Comparison of ENCODE assay signal across 27 cellular contexts in genomic region chr5:135134686-135135381, GRCh38.
DNase-seq lines count a peak whose midpoint lies in the region; ATAC-seq and TF ChIP-seq lines count a peak whose summit lies in the region.
"Had no signal": no experiment of that assay in that cellular context is flagged by ENCODE, and none has a peak within 500 bp of the region (broad histone marks: within the 10 kb centered on the region; RNA-seq: fewer than 3 reads in every experiment).

No MANE protein-coding gene starts in this region.

- no peaks in the 10 kb centered on the region for H4K20me1 ChIP-seq in PC-9 (ENCODE audit: insufficient read depth)

- H3K36me3 ChIP-seq in PC-9 (ENCODE audit: low read depth) = no peaks in the 10 kb centered on the region
- H3K36me3 ChIP-seq: adrenal gland, tibial artery had no signal

- no peaks in the 10 kb centered on the region for H3K27me3 ChIP-seq in PC-9 (ENCODE audit: insufficient read depth, low read depth)
- H3K27me3 ChIP-seq: adrenal gland, tibial artery had no signal

- intact Hi-C loops in PC-9 (cut with micrococcal nuclease; ENCODE audit: unreplicated experiment) = loop anchor here (1.0 kb wide), 1 partner anchor 218 kb away; no protein-coding TSS in a partner anchor
- intact Hi-C loops in posterior vena cava (cut with DNase I) = no loop called here

- H3K4me1 ChIP-seq in PC-9 (replicated peaks; ENCODE audit: insufficient read depth) = peaks cover 68% of the 10 kb centered on the region
- H3K4me1 ChIP-seq: adrenal gland, tibial artery had no signal

- DNase-seq in CMK (ENCODE audit: low read depth) (peak; percentile 15), PC-9 (no peak), posterior vena cava (ENCODE audit: low spot score) (peak; percentile 40), kidney tubule cell (ENCODE audit: low spot score) (no peak)
- DNase-seq: activated CD4-positive, alpha-beta T cell treated with anti-CD3 and anti-CD28 coated beads, Interleukin-2, amount 50 U/mL, for 4 hours; activated CD8-positive, alpha-beta memory T cell treated with anti-CD3 and anti-CD28 coated beads, Interleukin-2, amount 50 U/mL, for 4 hours; activated naive CD4-positive, alpha-beta T cell treated with Interleukin-2 at 50 U/mL for 16 hours; adrenal gland; C1 segment of cervical spinal cord; dermis blood vessel endothelial cell; EL; midbrain; natural killer cell; NCI-H1417; NCI-H2227 treated with DMSO at 0.1 percent for 48 hours; NCI-H526; Right ventricle myocardium superior; stimulated activated CD4-positive, alpha-beta T cell treated with anti-CD3 and anti-CD28 coated beads, Interleukin-15, amount 100 ng/mL, for 24 hours; stimulated activated CD4-positive, alpha-beta T cell treated with anti-CD3 and anti-CD28 coated beads, Interleukin-4, amount 100 ng/mL, for 4 hours; T-helper 17 cell; tibial artery had no signal

- H3K4me2 ChIP-seq in PC-9 = peak overlapping the region; percentile 17
- H3K4me2 ChIP-seq: KMS-11 had no signal

- peaks cover 30% of the 10 kb centered on the region for H3F3A ChIP-seq in PC-9 (ENCODE audit: insufficient read depth, low read depth)

- CTCF ChIA-PET in PC-9 (lab: Charles Lee) = no interaction called here

- H3K27ac ChIP-seq in PC-9 = no peak overlapping the region
- H3K27ac ChIP-seq: adrenal gland, KMS-11, tibial artery had no signal

- no peaks in the 10 kb centered on the region for H3K79me2 ChIP-seq in PC-9 (ENCODE audit: low read depth)

- no peaks in the 10 kb centered on the region for H3K9me2 ChIP-seq in PC-9 (ENCODE audit: insufficient read depth)

- no peak overlapping the region for H3K4me3 ChIP-seq in PC-9
- H3K4me3 ChIP-seq: adrenal gland, tibial artery had no signal

- ATAC-seq in esophagus mucosa (peak; percentile 84), GM18861 (IDR thresholded peaks at IDR 0.05; ENCODE audit: unreplicated experiment) (no peak), HG03159 (IDR thresholded peaks at IDR 0.05; ENCODE audit: unreplicated experiment) (no peak)
- ATAC-seq: activated CD4-positive, CD25-positive, alpha-beta regulatory T cell treated with anti-CD3 and anti-CD28 coated beads, Interleukin-2, amount 50 U/mL, for 24 hours; natural killer cell; SK-N-SH treated with all-trans-retinoic acid at 6 μM for 48 hours; T-helper 17 cell had no signal

- no peak overlapping the region for H2AFZ ChIP-seq in PC-9

- TF ChIP-seq CTCF in PC-9 (conservative IDR thresholded peaks at IDR 0.05) = no peak

- H3K9me3 ChIP-seq in PC-9 (ENCODE audit: insufficient read depth, low read depth) = no peaks in the 10 kb centered on the region
- H3K9me3 ChIP-seq: adrenal gland, tibial artery had no signal

- POLR2A ChIA-PET in PC-9 (lab: Charles Lee; ENCODE audit: unreplicated experiment) = interaction anchor here (0.6 kb wide), 1 partner anchor 24 kb away, joined by 3 read pairs; no protein-coding TSS in a partner anchor

- BruUV-seq in PC-9 (replicated peaks; lab: Mats Ljungman, UMichigan) = no TSS peak

Comparison
In these comparisons a context has a peak if more than half of its experiments do, and no peak if none do; other contexts are left out.
1. DNase-seq: peak in CMK (single experiment) and posterior vena cava (single experiment); none in PC-9 (0 of 2) and kidney tubule cell (single experiment).